1 cellular context compared by ENCODE assay signal in the genomic region with DNA sequence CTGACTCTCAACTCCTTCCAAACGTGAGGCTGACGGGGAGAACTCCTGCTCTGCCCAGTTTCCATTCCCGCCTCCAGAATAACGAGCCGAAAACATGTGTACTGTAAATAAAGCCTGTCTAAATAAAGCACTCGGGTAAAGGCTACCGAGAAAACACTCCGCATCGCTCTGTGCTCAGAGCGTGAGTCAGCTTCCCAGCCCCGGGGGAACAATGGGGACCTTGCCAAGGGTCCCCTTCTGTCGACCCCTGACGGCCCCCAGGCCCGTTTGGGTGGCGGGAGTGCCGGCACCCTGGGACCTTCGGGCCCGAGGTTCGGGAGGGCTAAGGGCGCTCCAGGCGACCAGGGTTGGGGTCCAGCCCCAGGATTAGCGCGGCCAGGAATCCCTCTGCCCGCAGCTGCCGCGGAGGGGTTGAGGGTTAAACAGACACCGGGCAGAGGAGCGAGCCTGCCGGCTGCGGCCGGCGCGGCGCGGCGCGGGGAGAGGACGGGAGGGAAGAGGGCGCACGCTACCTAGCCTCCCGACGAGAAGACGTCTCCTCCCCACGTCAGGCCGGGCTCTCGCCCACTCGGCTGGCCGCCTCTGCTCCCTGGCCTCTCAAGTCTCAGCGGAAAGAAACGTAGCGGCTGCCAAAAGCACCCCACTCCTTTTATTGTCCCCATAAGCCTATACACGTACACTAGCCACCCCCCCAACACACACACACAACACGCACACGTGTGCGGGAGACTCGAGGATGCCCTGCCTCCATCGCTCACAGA.
TF ChIP-seq lines count a peak whose summit lies in the region.

No MANE protein-coding gene starts in this region.

TF ChIP-seq in GM12878, 131 proteins besides CTCF, POLR2A, EP300 and RAD21 (continued from another document):
- TF ChIP-seq EED (IDR thresholded peaks at IDR 0.05; ENCODE audit: low read depth) (no peak), CREM (IDR thresholded peaks at IDR 0.05; ENCODE audit: low read depth) (no peak), PML (IDR thresholded peaks at IDR 0.05; ENCODE audit: low read length) (no peak), HDAC2 (IDR thresholded peaks at IDR 0.05) (no peak), MTA2 (IDR thresholded peaks at IDR 0.05; ENCODE audit: low read depth) (no peak), BCL11A (IDR thresholded peaks at IDR 0.05; ENCODE audit: low read depth, low read length) (no peak)
